Comparison of ENCODE assay signal across 2 cellular contexts in genomic region chr1:156638596-156638995, GRCh38.
TF ChIP-seq lines count a peak whose summit lies in the region.

No MANE protein-coding gene starts in this region.

TF ChIP-seq in A549, 52 proteins besides CTCF, POLR2A, EP300 and RAD21:
- TF ChIP-seq EHMT2 (IDR thresholded peaks at IDR 0.05; ENCODE audit: low read depth) (no peak), RARB (CRISPR knock-in tag; IDR thresholded peaks at IDR 0.05) (no peak), ESRRA (IDR thresholded peaks at IDR 0.05; ENCODE audit: borderline replicate concordance, low read length) (no peak)

TF ChIP-seq in HEK293, 187 proteins besides CTCF, POLR2A, EP300 and RAD21:
- TF ChIP-seq GLIS1 (tag by site-specific recombination; IDR thresholded peaks at IDR 0.05) (no peak), ZNF701 (tag by site-specific recombination; IDR thresholded peaks at IDR 0.05) (no peak), ZNF248 (tag by site-specific recombination; IDR thresholded peaks at IDR 0.05) (no peak), ZNF157 (tag by site-specific recombination; IDR thresholded peaks at IDR 0.05) (no peak), SCRT1 (tag by site-specific recombination; IDR thresholded peaks at IDR 0.05; ENCODE audit: borderline replicate concordance) (no peak), ZNF530 (tag by site-specific recombination; IDR thresholded peaks at IDR 0.05; ENCODE audit: low read depth) (no peak), ZFHX2 (tag by site-specific recombination; conservative IDR thresholded peaks at IDR 0.05) (peak; percentile 80), ZNF366 (tag by site-specific recombination; conservative IDR thresholded peaks at IDR 0.05) (peak; percentile 28; the same call in 1 of the 2 replicates), ZBTB6 (tag by site-specific recombination; IDR thresholded peaks at IDR 0.05) (no peak), ZNF664 (tag by site-specific recombination; IDR thresholded peaks at IDR 0.05) (no peak), FEZF1 (tag by site-specific recombination; IDR thresholded peaks at IDR 0.05) (no peak), ZBTB1 (tag by site-specific recombination; IDR thresholded peaks at IDR 0.05) (no peak), SCRT2 (tag by site-specific recombination; IDR thresholded peaks at IDR 0.05) (no peak), ZNF169 (tag by site-specific recombination; IDR thresholded peaks at IDR 0.05) (no peak), ZNF48 (tag by site-specific recombination; IDR thresholded peaks at IDR 0.05) (no peak), EGR2 (tag by site-specific recombination; IDR thresholded peaks at IDR 0.05; ENCODE audit: low read depth) (peak; percentile 74; the same call in 1 of the 2 replicates), YY2 (tag by site-specific recombination; IDR thresholded peaks at IDR 0.05) (no peak), ZNF23 (tag by site-specific recombination; IDR thresholded peaks at IDR 0.05; ENCODE audit: borderline replicate concordance) (no peak), ZNF639 (tag by site-specific recombination; IDR thresholded peaks at IDR 0.05) (no peak), ZNF585B (tag by site-specific recombination; IDR thresholded peaks at IDR 0.05) (no peak), ZNF692 (tag by site-specific recombination; IDR thresholded peaks at IDR 0.05) (no peak), BCL6B (tag by site-specific recombination; IDR thresholded peaks at IDR 0.05) (no peak), SP2 (tag by site-specific recombination; IDR thresholded peaks at IDR 0.05) (no peak), ZNF423 (tag by site-specific recombination; IDR thresholded peaks at IDR 0.05) (no peak), ZNF830 (tag by site-specific recombination; IDR thresholded peaks at IDR 0.05; ENCODE audit: low read depth) (no peak), HOXD13 (CRISPR knock-in tag; IDR thresholded peaks at IDR 0.05; ENCODE audit: borderline replicate concordance) (no peak), ZNF302 (tag by site-specific recombination; IDR thresholded peaks at IDR 0.05; ENCODE audit: low read depth) (no peak), KLF1 (tag by site-specific recombination; IDR thresholded peaks at IDR 0.05) (no peak), ZNF398 (tag by site-specific recombination; IDR thresholded peaks at IDR 0.05) (peak; percentile 74), ZNF311 (tag by site-specific recombination; IDR thresholded peaks at IDR 0.05; ENCODE audit: borderline replicate concordance) (no peak)
